ENCODE assay signal across 16 cellular contexts in the genomic region with DNA sequence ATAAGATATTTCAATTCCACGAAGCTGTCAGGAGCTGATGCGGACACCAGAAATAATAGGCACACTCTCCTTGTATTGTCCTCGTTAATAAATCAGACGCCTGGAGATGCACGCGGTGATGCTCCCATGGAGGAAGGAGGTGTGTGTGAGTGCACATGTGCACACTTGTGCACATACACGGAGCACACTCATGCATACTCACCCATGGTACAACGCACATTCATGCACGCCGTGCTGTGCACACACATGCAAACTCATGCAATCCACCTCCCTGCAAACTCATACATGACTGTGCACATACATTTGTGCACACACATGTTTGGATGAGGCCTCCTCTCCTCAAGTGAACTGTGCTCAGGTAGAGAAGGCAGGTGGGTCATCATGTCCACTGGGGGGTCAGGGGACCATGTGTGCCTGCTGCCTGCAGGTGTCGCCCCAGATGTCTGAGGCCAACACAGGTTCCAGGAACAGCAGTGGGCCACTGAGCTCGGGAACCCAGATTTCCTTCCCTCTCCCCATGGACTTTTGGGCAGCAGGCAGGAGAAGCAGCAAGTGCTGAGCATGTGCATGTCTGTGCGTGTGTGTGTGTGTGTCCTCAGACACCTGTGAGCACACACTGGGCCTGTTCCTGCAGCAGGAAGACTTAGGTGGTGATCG.
DNase-seq lines count a peak whose midpoint lies in the region; ATAC-seq, FAIRE-seq and TF ChIP-seq lines count a peak whose summit lies in the region.
"Had no signal": no experiment of that assay in that cellular context is flagged by ENCODE, and none has a peak within 500 bp of the region (broad histone marks: within the 10 kb centered on the region; RNA-seq: fewer than 3 reads in every experiment).

No MANE protein-coding gene starts in this region.

- TF ChIP-seq CTCF in GM13977 (IDR thresholded peaks at IDR 0.05; ENCODE audit: extremely low read depth, insufficient read depth, missing control alignments) (peak; percentile 24), bronchial epithelial cell (IDR thresholded peaks at IDR 0.05; ENCODE audit: insufficient read depth, low read length, severe bottlenecking) (no peak), progenitor cell of endocrine pancreas (IDR thresholded peaks at IDR 0.05; ENCODE audit: unreplicated experiment) (peak; percentile 55)

- FAIRE-seq in bronchial epithelial cell (lab: Jason Lieb, UNC), result peak; percentile 90

- no peak overlapping the region for H3K4me3 ChIP-seq in bronchial epithelial cell (ENCODE audit: low read depth, low read length)
- H3K4me3 ChIP-seq: breast epithelium, hepatocyte, MG63, thyroid gland had no signal

- H3K27ac Mint-ChIP-seq in progenitor cell of endocrine pancreas, result no peak overlapping the region
- no peak overlapping the region for H3K27ac Mint-ChIP-seq in activated CD8-positive, alpha-beta memory T cell treated with anti-CD3 and anti-CD28 coated beads, Interleukin-2, amount 10 ng/mL, durations not matched to agents 7 days and 5 days
- H3K27ac Mint-ChIP-seq: activated CD4-positive, alpha-beta memory T cell treated with anti-CD3 and anti-CD28 coated beads, Interleukin-2, amount 10 ng/mL, durations not matched to agents 7 days and 5 days had no signal

- H3K27me3 ChIP-seq in bronchial epithelial cell (ENCODE audit: control insufficient read depth, insufficient read depth, low read length), result no peaks in the 10 kb centered on the region
- H3K27me3 ChIP-seq: MG63, thyroid gland had no signal

- peaks cover 4% of the 10 kb centered on the region for H3K4me1 Mint-ChIP-seq in progenitor cell of endocrine pancreas (ENCODE audit: low read depth)
- H3K4me1 Mint-ChIP-seq in activated CD8-positive, alpha-beta memory T cell treated with anti-CD3 and anti-CD28 coated beads, Interleukin-2, amount 10 ng/mL, durations not matched to agents 7 days and 5 days, result no peaks in the 10 kb centered on the region
- H3K4me1 Mint-ChIP-seq: activated CD4-positive, alpha-beta memory T cell treated with anti-CD3 and anti-CD28 coated beads, Interleukin-2, amount 10 ng/mL, durations not matched to agents 7 days and 5 days had no signal

- DNase-seq in GM13977 (ENCODE audit: low spot score), result no peak
- peak; percentile 3 for DNase-seq in KBM-7
- DNase-seq in bronchial epithelial cell (ENCODE audit: low read depth), result no peak
- DNase-seq in progenitor cell of endocrine pancreas (ENCODE audit: low spot score, unreplicated experiment), result no peak
- DNase-seq in activated CD8-positive, alpha-beta memory T cell treated with anti-CD3 and anti-CD28 coated beads, Interleukin-2, amount 10 ng/mL, durations not matched to agents 7 days and 5 days, result no peak
- no peak for DNase-seq in DMS79 treated with DMSO at 0.1 percent for 48 hours (lab: John Stamatoyannopoulos, UW)
- DNase-seq: activated CD4-positive, alpha-beta memory T cell treated with anti-CD3 and anti-CD28 coated beads, Interleukin-2, amount 10 ng/mL, durations not matched to agents 7 days and 5 days; effector CD4-positive, alpha-beta T cell; kidney glomerular epithelial cell; MG63; stimulated activated CD4-positive, alpha-beta T cell treated with anti-CD3 and anti-CD28 coated beads, Interleukin-4, amount 100 ng/mL, for 4 hours; T-helper 1 cell; thyroid gland had no signal

- in situ Hi-C loops in GM13977 (cut with MboI; ENCODE audit: low pct_unique_long_range_greater_than_20kb, low sequenced_read_pairs, unreplicated experiment), result no loop called here
- in situ Hi-C loops in KBM-7 (cut with MboI; ENCODE audit: low pct_unique_long_range_greater_than_20kb, low sequenced_read_pairs), result no loop called here

- H3K36me3 ChIP-seq in bronchial epithelial cell (ENCODE audit: control insufficient read depth, insufficient read depth, low read length), result no peaks in the 10 kb centered on the region
- H3K36me3 ChIP-seq: breast epithelium, MG63, thyroid gland had no signal

- CTCF ChIA-PET in activated CD8-positive, alpha-beta memory T cell treated with anti-CD3 and anti-CD28 coated beads, Interleukin-2, amount 10 ng/mL, durations not matched to agents 7 days and 5 days (lab: Charles Lee), result no interaction called here

- no peaks in the 10 kb centered on the region for H3K36me3 Mint-ChIP-seq in progenitor cell of endocrine pancreas (ENCODE audit: insufficient read depth)
- H3K36me3 Mint-ChIP-seq in activated CD8-positive, alpha-beta memory T cell treated with anti-CD3 and anti-CD28 coated beads, Interleukin-2, amount 10 ng/mL, durations not matched to agents 7 days and 5 days, result no peaks in the 10 kb centered on the region

- H3K4me3 Mint-ChIP-seq in progenitor cell of endocrine pancreas (ENCODE audit: low read depth), result no peak overlapping the region
- no peak overlapping the region for H3K4me3 Mint-ChIP-seq in activated CD8-positive, alpha-beta memory T cell treated with anti-CD3 and anti-CD28 coated beads, Interleukin-2, amount 10 ng/mL, durations not matched to agents 7 days and 5 days
- H3K4me3 Mint-ChIP-seq: activated CD4-positive, alpha-beta memory T cell treated with anti-CD3 and anti-CD28 coated beads, Interleukin-2, amount 10 ng/mL, durations not matched to agents 7 days and 5 days had no signal

- H3K9me3 Mint-ChIP-seq in progenitor cell of endocrine pancreas (ENCODE audit: low read depth), result no peaks in the 10 kb centered on the region
- no peaks in the 10 kb centered on the region for H3K9me3 Mint-ChIP-seq in activated CD8-positive, alpha-beta memory T cell treated with anti-CD3 and anti-CD28 coated beads, Interleukin-2, amount 10 ng/mL, durations not matched to agents 7 days and 5 days (ENCODE audit: low read depth)
- H3K9me3 Mint-ChIP-seq: activated CD4-positive, alpha-beta memory T cell treated with anti-CD3 and anti-CD28 coated beads, Interleukin-2, amount 10 ng/mL, durations not matched to agents 7 days and 5 days had no signal

- ATAC-seq in activated CD8-positive, alpha-beta memory T cell treated with anti-CD3 and anti-CD28 coated beads, Interleukin-2, amount 10 ng/mL, durations not matched to agents 7 days and 5 days, result no peak
- no peak for ATAC-seq in GM21367 (IDR thresholded peaks at IDR 0.05; ENCODE audit: unreplicated experiment)

- peaks cover 18% of the 10 kb centered on the region for H3K27me3 Mint-ChIP-seq in progenitor cell of endocrine pancreas
- H3K27me3 Mint-ChIP-seq in activated CD8-positive, alpha-beta memory T cell treated with anti-CD3 and anti-CD28 coated beads, Interleukin-2, amount 10 ng/mL, durations not matched to agents 7 days and 5 days, result peaks cover 9% of the 10 kb centered on the region
